8 cellular contexts compared by ENCODE assay signal in genomic region chr12:88036368-88036965, GRCh38. TPM values are rescaled to one million over a fixed set of nuclear protein-coding genes. Genes with fewer than 3 reads are reported as not detected.
DNase-seq lines count a peak whose midpoint lies in the region; ATAC-seq and TF ChIP-seq lines count a peak whose summit lies in the region.

No MANE protein-coding gene starts in this region.

- no peaks in the 10 kb centered on the region for H3K27me3 ChIP-seq in Panc1 (ENCODE audit: control insufficient read depth, insufficient read depth, low read length)

- H3K4me3 Mint-ChIP-seq in endothelial cell (ENCODE audit: unreplicated experiment): peak overlapping the region; percentile 95
- H3K4me3 Mint-ChIP-seq in osteocyte (ENCODE audit: unreplicated experiment): peak overlapping the region; percentile 96

- H3K9me3 Mint-ChIP-seq in endothelial cell (ENCODE audit: unreplicated experiment) (peaks cover 5% of the 10 kb centered on the region), osteocyte (ENCODE audit: unreplicated experiment) (no peaks in the 10 kb centered on the region)

- peaks cover 6% of the 10 kb centered on the region; the same call in 1 of the 2 replicates for H3K36me3 ChIP-seq in Panc1 (ENCODE audit: control insufficient read depth, insufficient read depth, low read length)

- TF ChIP-seq CTCF in Panc1 (IDR thresholded peaks at IDR 0.05) (no peak), endothelial cell (IDR thresholded peaks at IDR 0.05; ENCODE audit: unreplicated experiment) (no peak), osteocyte (IDR thresholded peaks at IDR 0.05) (no peak), GM13976 (IDR thresholded peaks at IDR 0.05; ENCODE audit: borderline replicate concordance, control extremely low read depth, extremely low read depth, insufficient read depth, missing control alignments) (no peak)

- no peaks in the 10 kb centered on the region for H3K9me3 ChIP-seq in Panc1 (ENCODE audit: control insufficient read depth, insufficient read depth, low read depth, low read length)

- in situ Hi-C loops in Panc1 (cut with HindIII; ENCODE audit: low pct_unique_long_range_greater_than_20kb, low sequenced_read_pairs): no loop called here
- in situ Hi-C loops in GM13976 (cut with MboI; ENCODE audit: low sequenced_read_pairs, unreplicated experiment): no loop called here

- POLR2A ChIA-PET in Panc1 (lab: Charles Lee): interaction anchor here (0.6 kb wide), 1 partner anchor 270 kb away, joined by 3 read pairs; no protein-coding TSS in a partner anchor

- CTCF ChIA-PET in Panc1 (lab: Charles Lee): no interaction called here

- DNase-seq in SKM-1 treated with dmso at 0.1 percent for 144 hours (lab: John Stamatoyannopoulos, UW; ENCODE audit: unreplicated experiment): peak; percentile 9
- DNase-seq in SKM-1 (lab: John Stamatoyannopoulos, UW; ENCODE audit: unreplicated experiment): no peak
- no peak for DNase-seq in Panc1 (ENCODE audit: low read depth, low spot score)
- no peak for DNase-seq in endothelial cell (ENCODE audit: low spot score)
- DNase-seq in osteocyte (ENCODE audit: extremely low spot score, unreplicated experiment): no peak
- DNase-seq in GM13976 (ENCODE audit: low spot score): no peak
- no peak for DNase-seq in stimulated activated CD4-positive, alpha-beta T cell treated with anti-CD3 and anti-CD28 coated beads, Interleukin-4, amount 100 ng/mL, for 24 hours

- peaks cover 5% of the 10 kb centered on the region for H3K36me3 Mint-ChIP-seq in endothelial cell (ENCODE audit: low read depth, unreplicated experiment)
- peaks cover 3% of the 10 kb centered on the region for H3K36me3 Mint-ChIP-seq in osteocyte (ENCODE audit: unreplicated experiment)

- H3K4me1 Mint-ChIP-seq in endothelial cell (ENCODE audit: unreplicated experiment) (peaks cover 8% of the 10 kb centered on the region), osteocyte (ENCODE audit: unreplicated experiment) (peaks cover 49% of the 10 kb centered on the region)

- H3K27me3 Mint-ChIP-seq in endothelial cell (ENCODE audit: unreplicated experiment) (peaks cover 1% of the 10 kb centered on the region), osteocyte (ENCODE audit: unreplicated experiment) (no peaks in the 10 kb centered on the region)

- H3K27ac ChIP-seq in Panc1 (ENCODE audit: low read length): peak overlapping the region; percentile 93

- TSS peak; percentile 69 for BruUV-seq in Panc1 (replicated peaks; lab: Mats Ljungman, UMichigan)

- ATAC-seq in Panc1: no peak
- ATAC-seq in GM19395 (IDR thresholded peaks at IDR 0.05; ENCODE audit: unreplicated experiment): no peak

- peak overlapping the region; percentile 79 to 97 for H3K4me3 ChIP-seq in Panc1 (ENCODE audit: low read depth in 2 of 2, low read length in 2 of 2)

- H3K27ac Mint-ChIP-seq in endothelial cell (ENCODE audit: unreplicated experiment) (no peak overlapping the region), osteocyte (ENCODE audit: unreplicated experiment) (peak overlapping the region; percentile 12)

- intact Hi-C loops in Panc1 (cut with micrococcal nuclease; ENCODE audit: unreplicated experiment): no loop called here

- peaks cover 11% of the 10 kb centered on the region for H3K4me1 ChIP-seq in Panc1 (ENCODE audit: control insufficient read depth, insufficient read depth, low read length)

RNA-seq across cellular contexts. Expression of gene C12orf50, which starts 7.3 kb away (rescaled TPM):
- total RNA-seq in Panc1 (2021; ENCODE audit: unreplicated experiment) (not detected), endothelial cell (ENCODE audit: unreplicated experiment) (not detected), osteocyte (0.08 TPM in 1 of 2 replicates, not detected in the other)
- polyA plus RNA-seq in Panc1 (2012; ENCODE audit: insufficient read length): not detected
